ENCODE assay signal across 11 cellular contexts in the genomic region with DNA sequence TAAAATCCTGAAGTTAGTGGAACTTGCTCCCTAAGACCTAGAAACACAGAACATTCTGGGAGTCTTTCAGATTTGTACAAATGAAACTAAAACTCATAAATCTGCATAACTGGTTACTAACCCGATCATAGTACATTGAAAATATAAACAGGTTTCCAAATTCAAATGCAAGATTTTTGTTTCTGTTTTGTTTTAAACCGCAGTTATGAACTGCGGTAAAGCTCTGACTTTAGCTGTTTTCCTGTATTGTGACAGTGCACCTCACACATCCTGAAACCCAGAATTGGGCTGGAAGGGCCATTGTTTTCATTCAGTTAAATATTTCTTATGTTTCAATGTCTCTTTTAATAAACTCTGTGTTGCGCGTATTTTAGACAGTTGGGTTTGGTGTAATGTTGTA.
DNase-seq lines count a peak whose midpoint lies in the region; ATAC-seq and TF ChIP-seq lines count a peak whose summit lies in the region.
"Had no signal": no experiment of that assay in that cellular context is flagged by ENCODE, and none has a peak within 500 bp of the region (broad histone marks: within the 10 kb centered on the region; RNA-seq: fewer than 3 reads in every experiment).

No MANE protein-coding gene starts in this region.

- TF ChIP-seq CTCF in GM20000 (IDR thresholded peaks at IDR 0.05; ENCODE audit: extremely low read depth, missing control alignments) = no peak

- peaks cover 7% of the 10 kb centered on the region for H3K4me1 ChIP-seq in effector memory CD4-positive, alpha-beta T cell (ENCODE audit: control insufficient read depth, insufficient read depth, low read length, poor library complexity, severe bottlenecking)

- peak; percentile 49 for ATAC-seq in GM18502 (IDR thresholded peaks at IDR 0.05; ENCODE audit: poor library complexity, unreplicated experiment)
- ATAC-seq in HG03521 (IDR thresholded peaks at IDR 0.05; ENCODE audit: unreplicated experiment) = peak; percentile 69
- no peak for ATAC-seq in esophagus mucosa

- H3K4me3 ChIP-seq in effector memory CD4-positive, alpha-beta T cell (ENCODE audit: insufficient read depth, low read depth, low read length, poor library complexity, severe bottlenecking) = no peak overlapping the region
- H3K4me3 ChIP-seq: GM23248, lower lobe of right lung had no signal

- no peaks in the 10 kb centered on the region for H3K36me3 ChIP-seq in effector memory CD4-positive, alpha-beta T cell (ENCODE audit: control insufficient read depth, insufficient read depth, low read length)
- H3K36me3 ChIP-seq: lower lobe of right lung had no signal

- DNase-seq in GM20000 (ENCODE audit: low spot score) = peak; percentile 7
- DNase-seq in effector memory CD4-positive, alpha-beta T cell = no peak
- no peak for DNase-seq in SHP77 treated with DMSO at 0.1 percent for 48 hours (lab: John Stamatoyannopoulos, UW)
- no peak for DNase-seq in cerebellar nuclear complex (lab: John Stamatoyannopoulos, UW)
- no peak for DNase-seq in NCI-H1417 (lab: John Stamatoyannopoulos, UW)
- DNase-seq: anterior cingulate cortex, GM23248, lower lobe of right lung had no signal

- no peaks in the 10 kb centered on the region for H3K9me3 ChIP-seq in effector memory CD4-positive, alpha-beta T cell (ENCODE audit: control insufficient read depth, low read length)
- H3K9me3 ChIP-seq: lower lobe of right lung had no signal

- H3K27ac ChIP-seq in effector memory CD4-positive, alpha-beta T cell (ENCODE audit: insufficient read depth, low read length, poor library complexity, severe bottlenecking) = peak overlapping the region; percentile 44
- H3K27ac ChIP-seq: GM23248, lower lobe of right lung had no signal

- H3K27me3 ChIP-seq in effector memory CD4-positive, alpha-beta T cell (replicated peaks; ENCODE audit: control insufficient read depth, insufficient read depth, low read length, poor library complexity, severe bottlenecking) = no peaks in the 10 kb centered on the region
